1 cellular context compared by ENCODE assay signal in genomic region chr3:44019736-44020135, GRCh38.
TF ChIP-seq lines count a peak whose summit lies in the region.

No MANE protein-coding gene starts in this region.

TF ChIP-seq in GM23338, 12 proteins besides CTCF, POLR2A, EP300 and RAD21 (continued from another document):
- TF ChIP-seq REST (IDR thresholded peaks at IDR 0.05; ENCODE audit: unreplicated experiment), result no peak
- no peak for TF ChIP-seq STAT1 (IDR thresholded peaks at IDR 0.05; ENCODE audit: unreplicated experiment)
- TF ChIP-seq ZNF331 (CRISPR knock-in tag; IDR thresholded peaks at IDR 0.05; ENCODE audit: low read depth), result no peak
- TF ChIP-seq EZH2 (IDR thresholded peaks at IDR 0.05; ENCODE audit: low read depth, unreplicated experiment), result no peak
- no peak for TF ChIP-seq NANOG (IDR thresholded peaks at IDR 0.05; ENCODE audit: borderline replicate concordance)
- TF ChIP-seq, protein P1, sequence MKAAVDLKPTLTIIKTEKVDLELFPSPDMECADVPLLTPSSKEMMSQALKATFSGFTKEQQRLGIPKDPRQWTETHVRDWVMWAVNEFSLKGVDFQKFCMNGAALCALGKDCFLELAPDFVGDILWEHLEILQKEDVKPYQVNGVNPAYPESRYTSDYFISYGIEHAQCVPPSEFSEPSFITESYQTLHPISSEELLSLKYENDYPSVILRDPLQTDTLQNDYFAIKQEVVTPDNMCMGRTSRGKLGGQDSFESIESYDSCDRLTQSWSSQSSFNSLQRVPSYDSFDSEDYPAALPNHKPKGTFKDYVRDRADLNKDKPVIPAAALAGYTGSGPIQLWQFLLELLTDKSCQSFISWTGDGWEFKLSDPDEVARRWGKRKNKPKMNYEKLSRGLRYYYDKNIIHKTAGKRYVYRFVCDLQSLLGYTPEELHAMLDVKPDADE (IDR thresholded peaks at IDR 0.05), result no peak
- TF ChIP-seq, protein P2, sequence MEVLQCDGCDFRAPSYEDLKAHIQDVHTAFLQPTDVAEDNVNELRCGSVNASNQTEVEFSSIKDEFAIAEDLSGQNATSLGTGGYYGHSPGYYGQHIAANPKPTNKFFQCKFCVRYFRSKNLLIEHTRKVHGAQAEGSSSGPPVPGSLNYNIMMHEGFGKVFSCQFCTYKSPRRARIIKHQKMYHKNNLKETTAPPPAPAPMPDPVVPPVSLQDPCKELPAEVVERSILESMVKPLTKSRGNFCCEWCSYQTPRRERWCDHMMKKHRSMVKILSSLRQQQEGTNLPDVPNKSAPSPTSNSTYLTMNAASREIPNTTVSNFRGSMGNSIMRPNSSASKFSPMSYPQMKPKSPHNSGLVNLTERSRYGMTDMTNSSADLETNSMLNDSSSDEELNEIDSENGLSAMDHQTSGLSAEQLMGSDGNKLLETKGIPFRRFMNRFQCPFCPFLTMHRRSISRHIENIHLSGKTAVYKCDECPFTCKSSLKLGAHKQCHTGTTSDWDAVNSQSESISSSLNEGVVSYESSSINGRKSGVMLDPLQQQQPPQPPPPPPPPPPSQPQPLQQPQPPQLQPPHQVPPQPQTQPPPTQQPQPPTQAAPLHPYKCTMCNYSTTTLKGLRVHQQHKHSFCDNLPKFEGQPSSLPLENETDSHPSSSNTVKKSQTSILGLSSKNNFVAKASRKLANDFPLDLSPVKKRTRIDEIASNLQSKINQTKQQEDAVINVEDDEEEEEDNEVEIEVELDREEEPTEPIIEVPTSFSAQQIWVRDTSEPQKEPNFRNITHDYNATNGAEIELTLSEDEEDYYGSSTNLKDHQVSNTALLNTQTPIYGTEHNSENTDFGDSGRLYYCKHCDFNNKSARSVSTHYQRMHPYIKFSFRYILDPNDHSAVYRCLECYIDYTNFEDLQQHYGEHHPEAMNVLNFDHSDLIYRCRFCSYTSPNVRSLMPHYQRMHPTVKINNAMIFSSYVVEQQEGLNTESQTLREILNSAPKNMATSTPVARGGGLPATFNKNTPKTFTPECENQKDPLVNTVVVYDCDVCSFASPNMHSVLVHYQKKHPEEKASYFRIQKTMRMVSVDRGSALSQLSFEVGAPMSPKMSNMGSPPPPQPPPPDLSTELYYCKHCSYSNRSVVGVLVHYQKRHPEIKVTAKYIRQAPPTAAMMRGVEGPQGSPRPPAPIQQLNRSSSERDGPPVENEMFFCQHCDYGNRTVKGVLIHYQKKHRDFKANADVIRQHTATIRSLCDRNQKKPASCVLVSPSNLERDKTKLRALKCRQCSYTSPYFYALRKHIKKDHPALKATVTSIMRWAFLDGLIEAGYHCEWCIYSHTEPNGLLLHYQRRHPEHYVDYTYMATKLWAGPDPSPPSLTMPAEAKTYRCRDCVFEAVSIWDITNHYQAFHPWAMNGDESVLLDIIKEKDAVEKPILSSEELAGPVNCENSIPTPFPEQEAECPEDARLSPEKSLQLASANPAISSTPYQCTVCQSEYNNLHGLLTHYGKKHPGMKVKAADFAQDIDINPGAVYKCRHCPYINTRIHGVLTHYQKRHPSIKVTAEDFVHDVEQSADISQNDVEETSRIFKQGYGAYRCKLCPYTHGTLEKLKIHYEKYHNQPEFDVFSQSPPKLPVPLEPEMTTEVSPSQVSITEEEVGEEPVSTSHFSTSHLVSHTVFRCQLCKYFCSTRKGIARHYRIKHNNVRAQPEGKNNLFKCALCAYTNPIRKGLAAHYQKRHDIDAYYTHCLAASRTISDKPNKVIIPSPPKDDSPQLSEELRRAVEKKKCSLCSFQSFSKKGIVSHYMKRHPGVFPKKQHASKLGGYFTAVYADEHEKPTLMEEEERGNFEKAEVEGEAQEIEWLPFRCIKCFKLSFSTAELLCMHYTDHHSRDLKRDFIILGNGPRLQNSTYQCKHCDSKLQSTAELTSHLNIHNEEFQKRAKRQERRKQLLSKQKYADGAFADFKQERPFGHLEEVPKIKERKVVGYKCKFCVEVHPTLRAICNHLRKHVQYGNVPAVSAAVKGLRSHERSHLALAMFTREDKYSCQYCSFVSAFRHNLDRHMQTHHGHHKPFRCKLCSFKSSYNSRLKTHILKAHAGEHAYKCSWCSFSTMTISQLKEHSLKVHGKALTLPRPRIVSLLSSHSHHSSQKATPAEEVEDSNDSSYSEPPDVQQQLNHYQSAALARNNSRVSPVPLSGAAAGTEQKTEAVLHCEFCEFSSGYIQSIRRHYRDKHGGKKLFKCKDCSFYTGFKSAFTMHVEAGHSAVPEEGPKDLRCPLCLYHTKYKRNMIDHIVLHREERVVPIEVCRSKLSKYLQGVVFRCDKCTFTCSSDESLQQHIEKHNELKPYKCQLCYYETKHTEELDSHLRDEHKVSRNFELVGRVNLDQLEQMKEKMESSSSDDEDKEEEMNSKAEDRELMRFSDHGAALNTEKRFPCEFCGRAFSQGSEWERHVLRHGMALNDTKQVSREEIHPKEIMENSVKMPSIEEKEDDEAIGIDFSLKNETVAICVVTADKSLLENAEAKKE (CRISPR knock-in tag; IDR thresholded peaks at IDR 0.05), result no peak
- TF ChIP-seq ZNF114 (CRISPR knock-in tag; IDR thresholded peaks at IDR 0.05), result no peak
- no peak for TF ChIP-seq JUNB (IDR thresholded peaks at IDR 0.05; ENCODE audit: unreplicated experiment)
- TF ChIP-seq EZH2phosphoT487 (IDR thresholded peaks at IDR 0.05; ENCODE audit: unreplicated experiment), result no peak
